In genomic region chr6:56852611-56853010, GRCh38 we compare ENCODE assay signal across 2 cellular contexts.
TF ChIP-seq lines count a peak whose summit lies in the region.

No MANE protein-coding gene starts in this region.

TF ChIP-seq in SK-N-SH, 30 proteins besides CTCF, POLR2A, EP300 and RAD21:
- TF ChIP-seq MXI1 (IDR thresholded peaks at IDR 0.05; ENCODE audit: low read depth, low read length) (no peak), JUND (IDR thresholded peaks at IDR 0.05) (no peak), RXRA (IDR thresholded peaks at IDR 0.05; ENCODE audit: borderline replicate concordance, low read depth) (no peak), TEAD4 (IDR thresholded peaks at IDR 0.05; ENCODE audit: borderline replicate concordance, insufficient read depth) (no peak), SIN3A (IDR thresholded peaks at IDR 0.05; ENCODE audit: borderline replicate concordance, low read depth, low read length) (no peak), FOXM1 (IDR thresholded peaks at IDR 0.05; ENCODE audit: low read depth) (no peak), TAF1 (IDR thresholded peaks at IDR 0.05; ENCODE audit: borderline replicate concordance, low read depth, low read length) (no peak), RFX5 (IDR thresholded peaks at IDR 0.05; ENCODE audit: low read length) (no peak), ELF1 (IDR thresholded peaks at IDR 0.05) (no peak), POLR2AphosphoS5 (IDR thresholded peaks at IDR 0.05; ENCODE audit: low read depth, low read length) (no peak), IRF3 (IDR thresholded peaks at IDR 0.05; ENCODE audit: low read depth, low read length) (no peak), PBX3 (IDR thresholded peaks at IDR 0.05) (no peak), TCF12 (IDR thresholded peaks at IDR 0.05) (no peak), CHD2 (IDR thresholded peaks at IDR 0.05; ENCODE audit: low read length, partially characterized antibody) (no peak), USF2 (IDR thresholded peaks at IDR 0.05; ENCODE audit: borderline replicate concordance, low read depth, low read length) (no peak), RCOR1 (IDR thresholded peaks at IDR 0.05; ENCODE audit: low read length) (no peak)

TF ChIP-seq in SK-N-SH treated with all-trans-retinoic acid at 6 μM for 48 hours, 23 proteins besides CTCF, POLR2A, EP300 and RAD21:
- TF ChIP-seq BACH2 (CRISPR knock-in tag; IDR thresholded peaks at IDR 0.05; ENCODE audit: borderline replicate concordance): no peak
- no peak for TF ChIP-seq TOX (CRISPR knock-in tag; IDR thresholded peaks at IDR 0.05; ENCODE audit: borderline replicate concordance)
- TF ChIP-seq ZNF8 (CRISPR knock-in tag; IDR thresholded peaks at IDR 0.05): no peak
- no peak for TF ChIP-seq CREB5 (CRISPR knock-in tag; IDR thresholded peaks at IDR 0.05; ENCODE audit: low read depth)
- no peak for TF ChIP-seq POU6F1 (CRISPR knock-in tag; IDR thresholded peaks at IDR 0.05; ENCODE audit: borderline replicate concordance, low read depth)
- no peak for TF ChIP-seq TCF4 (CRISPR knock-in tag; IDR thresholded peaks at IDR 0.05; ENCODE audit: borderline replicate concordance)
- TF ChIP-seq ISL1 (CRISPR knock-in tag; IDR thresholded peaks at IDR 0.05): no peak
- no peak for TF ChIP-seq ZC3H10 (CRISPR knock-in tag; IDR thresholded peaks at IDR 0.05)
- no peak for TF ChIP-seq ZFP3 (CRISPR knock-in tag; IDR thresholded peaks at IDR 0.05)
- no peak for TF ChIP-seq ZNF70 (CRISPR knock-in tag; IDR thresholded peaks at IDR 0.05)
- TF ChIP-seq CSRNP3 (CRISPR knock-in tag; IDR thresholded peaks at IDR 0.05): no peak
